10 cellular contexts compared by ENCODE assay signal in genomic region chr9:22030101-22030598, GRCh38. TPM values are rescaled to one million over a fixed set of nuclear protein-coding genes. Genes with fewer than 3 reads are reported as not detected.
DNase-seq lines count a peak whose midpoint lies in the region; ATAC-seq, FAIRE-seq and TF ChIP-seq lines count a peak whose summit lies in the region.
"Had no signal": no experiment of that assay in that cellular context is flagged by ENCODE, and none has a peak within 500 bp of the region (broad histone marks: within the 10 kb centered on the region; RNA-seq: fewer than 3 reads in every experiment).

No MANE protein-coding gene starts in this region.

- DNase-seq in amniotic epithelial cell (ENCODE audit: low read depth) (peak; percentile 90), pancreas (no peak), activated gamma-delta T cell (lab: John Stamatoyannopoulos, UW) (no peak), substantia nigra (lab: John Stamatoyannopoulos, UW) (no peak), ecto neural progenitor cell (ENCODE audit: low spot score) (no peak)
- DNase-seq in activated naive CD4-positive, alpha-beta T cell treated with Interleukin-2 at 50 U/mL for 16 hours, result no peak

- no peaks in the 10 kb centered on the region for H3K27me3 ChIP-seq in pancreas

- no peaks in the 10 kb centered on the region for H3K36me3 ChIP-seq in pancreas

- no peak overlapping the region for H3K4me3 ChIP-seq in pancreas

- no peak for TF ChIP-seq CTCF in pancreas (IDR thresholded peaks at IDR 0.05)

- WGBS in pancreas, 2 donors, result 57 to 67% methylated on average over 1 of the region's 1 CpG

- intact Hi-C loops in pancreas (cut with DNase I), result loop anchor here in 2 of 3 donors (10.0 kb wide), 1 partner anchor 215 kb away; no protein-coding TSS in a partner anchor

- H3K27ac ChIP-seq in pancreas (peak overlapping the region in 1 of 4 donors; percentile 20), substantia nigra (ENCODE audit: low read depth, low read length, poor library complexity, severe bottlenecking) (no peak overlapping the region)

- no peaks in the 10 kb centered on the region for H3K9me3 ChIP-seq in pancreas

- H3K4me1 ChIP-seq in pancreas, result peaks cover 0 to 8% (median 5%) of the 10 kb centered on the region in 3 donors

- ATAC-seq in GM19351 (IDR thresholded peaks at IDR 0.05; ENCODE audit: unreplicated experiment) (peak; percentile 96), HG03342 (IDR thresholded peaks at IDR 0.05; ENCODE audit: unreplicated experiment) (peak; percentile 76), pancreas (peak; percentile 83 to 95 (median 86))

- no peak for FAIRE-seq in pancreas (lab: Jason Lieb, UNC)
- FAIRE-seq: endometrium had no signal

RNA-seq across cellular contexts. Expression of gene CDKN2B, which starts 21.0 kb away (rescaled TPM):
- 10 to 100 TPM in 1 of 6 donors, 1 to 10 TPM in 4, under 1 TPM in 1; 0.59 to 13.9 (median 2.4) TPM for total RNA-seq in pancreas
- 1 to 10 TPM; 1.3 to 2.2 TPM for polyA plus RNA-seq in pancreas

RNA-seq across cellular contexts. Expression of gene CDKN2B-AS1, which starts 35.6 kb away (rescaled TPM):
- total RNA-seq in pancreas, result under 1 TPM in 4 of 6 donors, not detected in 2; 0.24 to 0.66 (median 0.44) TPM
- under 1 TPM in 1 of 2 donors, not detected in 1; 0.92 TPM for polyA plus RNA-seq in pancreas
- polyA plus RNA-seq: IgD-negative memory B cell had no signal

RNA-seq across cellular contexts. Expression of gene CDKN2A, which starts 36.0 kb away (rescaled TPM):
- 1 to 10 TPM in 5 of 6 donors, under 1 TPM in 1; 0.31 to 5.7 (median 2.1) TPM for total RNA-seq in pancreas
- polyA plus RNA-seq in pancreas, result 1 to 10 TPM; 2.1 to 4.3 TPM
